Comparison of ENCODE assay signal across 13 cellular contexts in genomic region chr2:119486886-119487285, GRCh38. TPM values are rescaled to one million over a fixed set of nuclear protein-coding genes. Genes with fewer than 3 reads are reported as not detected.
DNase-seq lines count a peak whose midpoint lies in the region; ATAC-seq and TF ChIP-seq lines count a peak whose summit lies in the region.
"Had no signal": no experiment of that assay in that cellular context is flagged by ENCODE, and none has a peak within 500 bp of the region (broad histone marks: within the 10 kb centered on the region; RNA-seq: fewer than 3 reads in every experiment).

No MANE protein-coding gene starts in this region.

- ATAC-seq in thoracic aorta (ENCODE audit: insufficient number of reproducible peaks, low FRiP score, low read depth), result peak; percentile 25
- ATAC-seq: GM23338 had no signal

- no peak overlapping the region for H3K4me2 ChIP-seq in PC-9
- H3K4me2 ChIP-seq: GM23338 had no signal

- POLR2A ChIA-PET in PC-9 (lab: Charles Lee; ENCODE audit: unreplicated experiment), result no interaction called here

- CTCF ChIA-PET in PC-9 (lab: Charles Lee), result no interaction called here

- no peaks in the 10 kb centered on the region for H3K36me3 Mint-ChIP-seq in activated naive CD8-positive, alpha-beta T cell treated with anti-CD3 and anti-CD28 coated beads for 36 hours

- H3K36me3 ChIP-seq in thoracic aorta (no peaks in the 10 kb centered on the region), PC-9 (ENCODE audit: low read depth) (no peaks in the 10 kb centered on the region)
- H3K36me3 ChIP-seq: tibial artery had no signal

- H3F3A ChIP-seq in PC-9 (ENCODE audit: insufficient read depth, low read depth), result peaks cover 11% of the 10 kb centered on the region

- H3K27me3 ChIP-seq in thoracic aorta (replicated peaks; ENCODE audit: insufficient read depth) (no peaks in the 10 kb centered on the region), PC-9 (ENCODE audit: insufficient read depth, low read depth) (no peaks in the 10 kb centered on the region)
- H3K27me3 ChIP-seq: tibial artery had no signal

- H3K9me3 ChIP-seq in thoracic aorta (no peaks in the 10 kb centered on the region), PC-9 (ENCODE audit: insufficient read depth, low read depth) (no peaks in the 10 kb centered on the region)
- H3K9me3 ChIP-seq: mucosa of descending colon, tibial artery had no signal

- no peak overlapping the region for H3K27ac Mint-ChIP-seq in activated naive CD8-positive, alpha-beta T cell treated with anti-CD3 and anti-CD28 coated beads for 36 hours
- H3K27ac Mint-ChIP-seq: GM23338 had no signal

- no peaks in the 10 kb centered on the region for H3K9me3 Mint-ChIP-seq in activated naive CD8-positive, alpha-beta T cell treated with anti-CD3 and anti-CD28 coated beads for 36 hours
- H3K9me3 Mint-ChIP-seq: GM23338 had no signal

- no peaks in the 10 kb centered on the region for H3K27me3 Mint-ChIP-seq in activated naive CD8-positive, alpha-beta T cell treated with anti-CD3 and anti-CD28 coated beads for 36 hours

- H3K27ac ChIP-seq in coronary artery, result peak overlapping the region; percentile 38 to 68
- H3K27ac ChIP-seq in thoracic aorta, result peak overlapping the region; percentile 69 to 93
- no peak overlapping the region for H3K27ac ChIP-seq in PC-9
- H3K27ac ChIP-seq: tibial artery had no signal

- no peak for TF ChIP-seq POLR2A in lower leg skin (IDR thresholded peaks at IDR 0.05)

- intact Hi-C loops in lower leg skin (cut with DNase I; ENCODE audit: low total_unique reads) (no loop called here), PC-9 (cut with micrococcal nuclease; ENCODE audit: unreplicated experiment) (no loop called here)

- no peaks in the 10 kb centered on the region for H3K4me1 Mint-ChIP-seq in activated naive CD8-positive, alpha-beta T cell treated with anti-CD3 and anti-CD28 coated beads for 36 hours

- H3K4me1 ChIP-seq in thoracic aorta (ENCODE audit: control insufficient read depth in 1 of 2, low read depth in 2 of 2), result peaks cover 38 to 77% of the 10 kb centered on the region in 2 donors
- H3K4me1 ChIP-seq in PC-9 (replicated peaks; ENCODE audit: insufficient read depth), result peaks cover 20% of the 10 kb centered on the region

- no peak for TF ChIP-seq CTCF in coronary artery (IDR thresholded peaks at IDR 0.05)
- no peak for TF ChIP-seq CTCF in lower leg skin (IDR thresholded peaks at IDR 0.05)
- TF ChIP-seq CTCF in thoracic aorta (IDR thresholded peaks at IDR 0.05), result no peak
- no peak for TF ChIP-seq CTCF in PC-9 (conservative IDR thresholded peaks at IDR 0.05)

- H3K9me2 ChIP-seq in PC-9 (ENCODE audit: insufficient read depth), result no peaks in the 10 kb centered on the region

- 61 to 76% methylated on average over 6 to 7 of the region's 7 CpGs for WGBS in lower leg skin, 2 donors

- no peaks in the 10 kb centered on the region for H3K79me2 ChIP-seq in PC-9 (ENCODE audit: low read depth)

- H3K4me3 ChIP-seq in coronary artery, result no peak overlapping the region
- H3K4me3 ChIP-seq in lower leg skin (ENCODE audit: low read depth, poor library complexity, severe bottlenecking), result no peak overlapping the region
- no peak overlapping the region for H3K4me3 ChIP-seq in thoracic aorta
- no peak overlapping the region for H3K4me3 ChIP-seq in PC-9
- H3K4me3 ChIP-seq: GM23338, mucosa of descending colon, tibial artery had no signal

- H3K4me3 Mint-ChIP-seq in activated naive CD8-positive, alpha-beta T cell treated with anti-CD3 and anti-CD28 coated beads for 36 hours, result no peak overlapping the region
- H3K4me3 Mint-ChIP-seq: GM23338 had no signal

- DNase-seq in HS-27A (ENCODE audit: low read depth) (peak; percentile 41), coronary artery (ENCODE audit: low spot score) (no peak), lower leg skin (ENCODE audit: low spot score in 2 of 2) (peak; percentile 4 to 32), thoracic aorta (ENCODE audit: low spot score) (no peak), DMS 273 treated with DMSO at 0.1 percent for 48 hours (lab: John Stamatoyannopoulos, UW) (no peak), PC-9 (no peak)
- DNase-seq in activated naive CD8-positive, alpha-beta T cell treated with anti-CD3 and anti-CD28 coated beads for 36 hours, result no peak
- DNase-seq: activated CD4-positive, alpha-beta T cell treated with anti-CD3 and anti-CD28 coated beads for 48 hours; NCI-H1092 treated with DMSO at 0.1 percent for 48 hours; NCI-H2227 treated with DMSO at 0.1 percent for 48 hours had no signal

- H2AFZ ChIP-seq in PC-9, result no peak overlapping the region
- H2AFZ ChIP-seq: GM23338 had no signal

- no TSS peak for BruUV-seq in PC-9 (replicated peaks; lab: Mats Ljungman, UMichigan)

- no peaks in the 10 kb centered on the region for H4K20me1 ChIP-seq in PC-9 (ENCODE audit: insufficient read depth)

RNA-seq across cellular contexts. Expression of gene SCTR, which starts 37.4 kb away (rescaled TPM):
- total RNA-seq in lower leg skin (not detected), thoracic aorta (not detected), PC-9 (2021) (not detected in 2 replicates)
- total RNA-seq in activated naive CD8-positive, alpha-beta T cell treated with anti-CD3 and anti-CD28 coated beads for 36 hours, result not detected
- total RNA-seq: GM23338 had no signal

RNA-seq across cellular contexts. Expression of gene TMEM37, which starts 55.2 kb away (rescaled TPM):
- total RNA-seq in lower leg skin (1 to 10 TPM; 2.8 to 8.7 (median 6.8) TPM), thoracic aorta (10 to 100 TPM in 1 of 2 donors, 1 to 10 TPM in 1; 4.9 to 12.3 TPM), PC-9 (2021) (1.2 TPM in 2 replicates)
- total RNA-seq in activated naive CD8-positive, alpha-beta T cell treated with anti-CD3 and anti-CD28 coated beads for 36 hours, result not detected

RNA-seq across cellular contexts. Expression of gene CFAP221, which starts 57.4 kb away (rescaled TPM):
- total RNA-seq in lower leg skin, result not detected
- total RNA-seq in thoracic aorta, result under 1 TPM in 1 of 2 donors, not detected in 1; 0.56 TPM
- total RNA-seq in activated naive CD8-positive, alpha-beta T cell treated with anti-CD3 and anti-CD28 coated beads for 36 hours, result not detected
- not detected in 2 replicates for total RNA-seq in PC-9 (2021)

Comparison
In these comparisons a context has a peak if more than half of its experiments do, and no peak if none do; other contexts are left out.
1. DNase-seq: peak in HS-27A (single experiment) and lower leg skin (2 of 2); none in coronary artery (single experiment), thoracic aorta (single experiment), DMS 273 treated with DMSO at 0.1 percent for 48 hours (single experiment), activated naive CD8-positive, alpha-beta T cell treated with anti-CD3 and anti-CD28 coated beads for 36 hours (single experiment) and PC-9 (0 of 2).